ENCODE assay signal across 1 cellular context in the genomic region with DNA sequence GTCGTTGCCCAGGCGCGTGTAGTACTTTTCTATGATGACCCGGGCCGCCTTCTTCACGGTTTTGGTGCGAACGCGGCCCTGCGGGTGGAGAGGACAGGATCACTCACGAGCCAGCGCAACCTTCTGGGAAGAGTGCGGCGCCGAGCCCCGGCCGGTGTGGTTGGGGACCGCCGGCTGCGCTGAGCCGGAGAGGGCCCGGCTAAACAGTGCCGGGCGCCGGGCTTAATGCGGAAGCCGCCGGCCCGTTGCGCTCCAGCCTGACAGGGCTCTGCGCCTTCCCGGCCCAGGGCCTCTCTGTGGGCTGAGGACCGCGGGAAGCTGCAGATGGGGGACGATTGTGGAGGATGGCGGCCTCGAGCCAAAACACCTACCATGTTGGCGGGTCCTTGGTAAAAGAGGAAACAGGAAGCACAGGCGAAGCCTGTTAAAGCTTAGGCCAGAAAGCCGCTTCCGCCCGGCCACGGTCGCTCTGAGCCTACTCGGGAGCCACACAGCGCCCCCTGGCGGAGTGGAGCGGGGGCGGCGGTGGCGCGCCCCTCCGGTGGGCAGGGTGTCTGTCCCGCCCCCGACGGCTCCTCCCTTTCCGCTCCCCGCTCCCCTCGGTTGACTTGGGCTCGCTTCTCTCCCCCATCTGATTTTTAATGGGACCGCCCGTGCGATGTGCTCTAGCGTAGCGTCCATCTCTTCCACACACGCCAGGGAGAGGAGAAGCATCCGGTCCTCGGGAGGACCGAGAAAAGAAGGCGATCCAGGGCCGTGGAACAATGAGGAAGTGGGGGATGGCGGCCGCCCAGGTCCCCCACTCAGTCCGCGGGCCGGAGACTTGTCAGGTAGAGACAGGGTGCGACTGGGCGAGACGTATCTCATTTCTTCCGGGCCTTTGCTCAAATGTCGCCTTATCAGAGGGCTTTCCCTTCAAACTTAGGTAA.
TF ChIP-seq lines count a peak whose summit lies in the region.

A gene (minus strand): TSS at position 403 of the 929 bp plus-strand sequence. CDS start 29 bp downstream, at position 374.

TF ChIP-seq in HepG2, 621 proteins besides CTCF, POLR2A, EP300 and RAD21 (continued from another document and continues in another):
- TF ChIP-seq HES4 (CRISPR knock-in tag; IDR thresholded peaks at IDR 0.05; ENCODE audit: borderline replicate concordance) (no peak), ZMYM2 (CRISPR knock-in tag; IDR thresholded peaks at IDR 0.05) (peak; percentile 53; the same call in 1 of the 2 replicates), MEF2D (CRISPR knock-in tag; IDR thresholded peaks at IDR 0.05) (0 out of 2 replicates have a peak, but pooled peaks have one; percentile 22), SPEN (CRISPR knock-in tag; IDR thresholded peaks at IDR 0.05; ENCODE audit: low read depth) (peak; percentile 100), NFRKB (IDR thresholded peaks at IDR 0.05) (no peak), RORA (CRISPR knock-in tag; IDR thresholded peaks at IDR 0.05) (no peak), NFYB (CRISPR knock-in tag; IDR thresholded peaks at IDR 0.05) (peak; percentile 31), DNMT1 (CRISPR knock-in tag; IDR thresholded peaks at IDR 0.05) (peak; percentile 84; the same call in 1 of the 2 replicates), NFE2L1 (CRISPR knock-in tag; IDR thresholded peaks at IDR 0.05; ENCODE audit: borderline replicate concordance) (no peak), ZNF772 (CRISPR knock-in tag; IDR thresholded peaks at IDR 0.05) (peak; percentile 66; the same call in 1 of the 2 replicates), EED (CRISPR knock-in tag; IDR thresholded peaks at IDR 0.05) (peak; percentile 73), YEATS4 (CRISPR knock-in tag; IDR thresholded peaks at IDR 0.05; ENCODE audit: borderline replicate concordance) (peak; percentile 96), HMG20B (CRISPR knock-in tag; conservative IDR thresholded peaks at IDR 0.05) (no peak), ZSCAN31 (CRISPR knock-in tag; IDR thresholded peaks at IDR 0.05; ENCODE audit: low read depth) (peak; percentile 77; the same call in 1 of the 2 replicates), ZNF460 (CRISPR knock-in tag; IDR thresholded peaks at IDR 0.05; ENCODE audit: borderline replicate concordance) (no peak; the same call in 1 of the 2 replicates), NCOA2 (CRISPR knock-in tag; IDR thresholded peaks at IDR 0.05) (peak; percentile 39; the same call in 1 of the 2 replicates), TOPORS (CRISPR knock-in tag; IDR thresholded peaks at IDR 0.05) (0 out of 2 replicates have a peak, but pooled peaks have one; percentile 59), RARG (CRISPR knock-in tag; IDR thresholded peaks at IDR 0.05; ENCODE audit: low read depth) (no peak), ZNF329 (CRISPR knock-in tag; IDR thresholded peaks at IDR 0.05; ENCODE audit: low read depth) (peak; percentile 69; the same call in 1 of the 2 replicates), SRSF4 (IDR thresholded peaks at IDR 0.05; ENCODE audit: low read depth, low read length, poor library complexity, severe bottlenecking) (no peak), ZNF263 (CRISPR knock-in tag; IDR thresholded peaks at IDR 0.05) (0 out of 2 replicates have a peak, but pooled peaks have one; percentile 48), FOXM1 (CRISPR knock-in tag; IDR thresholded peaks at IDR 0.05) (no peak), ZNF768 (CRISPR knock-in tag; IDR thresholded peaks at IDR 0.05) (no peak; the same call in 1 of the 2 replicates)
- TF ChIP-seq, protein P1, sequence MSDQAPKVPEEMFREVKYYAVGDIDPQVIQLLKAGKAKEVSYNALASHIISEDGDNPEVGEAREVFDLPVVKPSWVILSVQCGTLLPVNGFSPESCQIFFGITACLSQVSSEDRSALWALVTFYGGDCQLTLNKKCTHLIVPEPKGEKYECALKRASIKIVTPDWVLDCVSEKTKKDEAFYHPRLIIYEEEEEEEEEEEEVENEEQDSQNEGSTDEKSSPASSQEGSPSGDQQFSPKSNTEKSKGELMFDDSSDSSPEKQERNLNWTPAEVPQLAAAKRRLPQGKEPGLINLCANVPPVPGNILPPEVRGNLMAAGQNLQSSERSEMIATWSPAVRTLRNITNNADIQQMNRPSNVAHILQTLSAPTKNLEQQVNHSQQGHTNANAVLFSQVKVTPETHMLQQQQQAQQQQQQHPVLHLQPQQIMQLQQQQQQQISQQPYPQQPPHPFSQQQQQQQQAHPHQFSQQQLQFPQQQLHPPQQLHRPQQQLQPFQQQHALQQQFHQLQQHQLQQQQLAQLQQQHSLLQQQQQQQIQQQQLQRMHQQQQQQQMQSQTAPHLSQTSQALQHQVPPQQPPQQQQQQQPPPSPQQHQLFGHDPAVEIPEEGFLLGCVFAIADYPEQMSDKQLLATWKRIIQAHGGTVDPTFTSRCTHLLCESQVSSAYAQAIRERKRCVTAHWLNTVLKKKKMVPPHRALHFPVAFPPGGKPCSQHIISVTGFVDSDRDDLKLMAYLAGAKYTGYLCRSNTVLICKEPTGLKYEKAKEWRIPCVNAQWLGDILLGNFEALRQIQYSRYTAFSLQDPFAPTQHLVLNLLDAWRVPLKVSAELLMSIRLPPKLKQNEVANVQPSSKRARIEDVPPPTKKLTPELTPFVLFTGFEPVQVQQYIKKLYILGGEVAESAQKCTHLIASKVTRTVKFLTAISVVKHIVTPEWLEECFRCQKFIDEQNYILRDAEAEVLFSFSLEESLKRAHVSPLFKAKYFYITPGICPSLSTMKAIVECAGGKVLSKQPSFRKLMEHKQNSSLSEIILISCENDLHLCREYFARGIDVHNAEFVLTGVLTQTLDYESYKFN (CRISPR knock-in tag; conservative IDR thresholded peaks at IDR 0.05) = 0 out of 2 replicates have a peak, but pooled peaks have one; percentile 44
- TF ChIP-seq, protein P2, sequence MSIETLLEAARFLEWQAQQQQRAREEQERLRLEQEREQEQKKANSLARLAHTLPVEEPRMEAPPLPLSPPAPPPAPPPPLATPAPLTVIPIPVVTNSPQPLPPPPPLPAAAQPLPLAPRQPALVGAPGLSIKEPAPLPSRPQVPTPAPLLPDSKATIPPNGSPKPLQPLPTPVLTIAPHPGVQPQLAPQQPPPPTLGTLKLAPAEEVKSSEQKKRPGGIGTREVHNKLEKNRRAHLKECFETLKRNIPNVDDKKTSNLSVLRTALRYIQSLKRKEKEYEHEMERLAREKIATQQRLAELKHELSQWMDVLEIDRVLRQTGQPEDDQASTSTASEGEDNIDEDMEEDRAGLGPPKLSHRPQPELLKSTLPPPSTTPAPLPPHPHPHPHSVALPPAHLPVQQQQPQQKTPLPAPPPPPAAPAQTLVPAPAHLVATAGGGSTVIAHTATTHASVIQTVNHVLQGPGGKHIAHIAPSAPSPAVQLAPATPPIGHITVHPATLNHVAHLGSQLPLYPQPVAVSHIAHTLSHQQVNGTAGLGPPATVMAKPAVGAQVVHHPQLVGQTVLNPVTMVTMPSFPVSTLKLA (IDR thresholded peaks at IDR 0.05) = no peak
- TF ChIP-seq, protein P3, sequence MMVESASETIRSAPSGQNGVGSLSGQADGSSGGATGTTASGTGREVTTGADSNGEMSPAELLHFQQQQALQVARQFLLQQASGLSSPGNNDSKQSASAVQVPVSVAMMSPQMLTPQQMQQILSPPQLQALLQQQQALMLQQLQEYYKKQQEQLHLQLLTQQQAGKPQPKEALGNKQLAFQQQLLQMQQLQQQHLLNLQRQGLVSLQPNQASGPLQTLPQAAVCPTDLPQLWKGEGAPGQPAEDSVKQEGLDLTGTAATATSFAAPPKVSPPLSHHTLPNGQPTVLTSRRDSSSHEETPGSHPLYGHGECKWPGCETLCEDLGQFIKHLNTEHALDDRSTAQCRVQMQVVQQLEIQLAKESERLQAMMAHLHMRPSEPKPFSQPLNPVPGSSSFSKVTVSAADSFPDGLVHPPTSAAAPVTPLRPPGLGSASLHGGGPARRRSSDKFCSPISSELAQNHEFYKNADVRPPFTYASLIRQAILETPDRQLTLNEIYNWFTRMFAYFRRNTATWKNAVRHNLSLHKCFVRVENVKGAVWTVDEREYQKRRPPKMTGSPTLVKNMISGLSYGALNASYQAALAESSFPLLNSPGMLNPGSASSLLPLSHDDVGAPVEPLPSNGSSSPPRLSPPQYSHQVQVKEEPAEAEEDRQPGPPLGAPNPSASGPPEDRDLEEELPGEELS (CRISPR knock-in tag; IDR thresholded peaks at IDR 0.05) = peak; percentile 72; the same call in 1 of the 2 replicates
- TF ChIP-seq, protein P4, sequence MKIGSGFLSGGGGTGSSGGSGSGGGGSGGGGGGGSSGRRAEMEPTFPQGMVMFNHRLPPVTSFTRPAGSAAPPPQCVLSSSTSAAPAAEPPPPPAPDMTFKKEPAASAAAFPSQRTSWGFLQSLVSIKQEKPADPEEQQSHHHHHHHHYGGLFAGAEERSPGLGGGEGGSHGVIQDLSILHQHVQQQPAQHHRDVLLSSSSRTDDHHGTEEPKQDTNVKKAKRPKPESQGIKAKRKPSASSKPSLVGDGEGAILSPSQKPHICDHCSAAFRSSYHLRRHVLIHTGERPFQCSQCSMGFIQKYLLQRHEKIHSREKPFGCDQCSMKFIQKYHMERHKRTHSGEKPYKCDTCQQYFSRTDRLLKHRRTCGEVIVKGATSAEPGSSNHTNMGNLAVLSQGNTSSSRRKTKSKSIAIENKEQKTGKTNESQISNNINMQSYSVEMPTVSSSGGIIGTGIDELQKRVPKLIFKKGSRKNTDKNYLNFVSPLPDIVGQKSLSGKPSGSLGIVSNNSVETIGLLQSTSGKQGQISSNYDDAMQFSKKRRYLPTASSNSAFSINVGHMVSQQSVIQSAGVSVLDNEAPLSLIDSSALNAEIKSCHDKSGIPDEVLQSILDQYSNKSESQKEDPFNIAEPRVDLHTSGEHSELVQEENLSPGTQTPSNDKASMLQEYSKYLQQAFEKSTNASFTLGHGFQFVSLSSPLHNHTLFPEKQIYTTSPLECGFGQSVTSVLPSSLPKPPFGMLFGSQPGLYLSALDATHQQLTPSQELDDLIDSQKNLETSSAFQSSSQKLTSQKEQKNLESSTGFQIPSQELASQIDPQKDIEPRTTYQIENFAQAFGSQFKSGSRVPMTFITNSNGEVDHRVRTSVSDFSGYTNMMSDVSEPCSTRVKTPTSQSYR (CRISPR knock-in tag; IDR thresholded peaks at IDR 0.05; ENCODE audit: borderline replicate concordance) = peak; percentile 47; the same call in 1 of the 2 replicates
- TF ChIP-seq, protein P5, sequence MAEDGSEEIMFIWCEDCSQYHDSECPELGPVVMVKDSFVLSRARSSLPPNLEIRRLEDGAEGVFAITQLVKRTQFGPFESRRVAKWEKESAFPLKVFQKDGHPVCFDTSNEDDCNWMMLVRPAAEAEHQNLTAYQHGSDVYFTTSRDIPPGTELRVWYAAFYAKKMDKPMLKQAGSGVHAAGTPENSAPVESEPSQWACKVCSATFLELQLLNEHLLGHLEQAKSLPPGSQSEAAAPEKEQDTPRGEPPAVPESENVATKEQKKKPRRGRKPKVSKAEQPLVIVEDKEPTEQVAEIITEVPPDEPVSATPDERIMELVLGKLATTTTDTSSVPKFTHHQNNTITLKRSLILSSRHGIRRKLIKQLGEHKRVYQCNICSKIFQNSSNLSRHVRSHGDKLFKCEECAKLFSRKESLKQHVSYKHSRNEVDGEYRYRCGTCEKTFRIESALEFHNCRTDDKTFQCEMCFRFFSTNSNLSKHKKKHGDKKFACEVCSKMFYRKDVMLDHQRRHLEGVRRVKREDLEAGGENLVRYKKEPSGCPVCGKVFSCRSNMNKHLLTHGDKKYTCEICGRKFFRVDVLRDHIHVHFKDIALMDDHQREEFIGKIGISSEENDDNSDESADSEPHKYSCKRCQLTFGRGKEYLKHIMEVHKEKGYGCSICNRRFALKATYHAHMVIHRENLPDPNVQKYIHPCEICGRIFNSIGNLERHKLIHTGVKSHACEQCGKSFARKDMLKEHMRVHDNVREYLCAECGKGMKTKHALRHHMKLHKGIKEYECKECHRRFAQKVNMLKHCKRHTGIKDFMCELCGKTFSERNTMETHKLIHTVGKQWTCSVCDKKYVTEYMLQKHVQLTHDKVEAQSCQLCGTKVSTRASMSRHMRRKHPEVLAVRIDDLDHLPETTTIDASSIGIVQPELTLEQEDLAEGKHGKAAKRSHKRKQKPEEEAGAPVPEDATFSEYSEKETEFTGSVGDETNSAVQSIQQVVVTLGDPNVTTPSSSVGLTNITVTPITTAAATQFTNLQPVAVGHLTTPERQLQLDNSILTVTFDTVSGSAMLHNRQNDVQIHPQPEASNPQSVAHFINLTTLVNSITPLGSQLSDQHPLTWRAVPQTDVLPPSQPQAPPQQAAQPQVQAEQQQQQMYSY (CRISPR knock-in tag; IDR thresholded peaks at IDR 0.05) = peak; percentile 56
- TF ChIP-seq, protein P6, sequence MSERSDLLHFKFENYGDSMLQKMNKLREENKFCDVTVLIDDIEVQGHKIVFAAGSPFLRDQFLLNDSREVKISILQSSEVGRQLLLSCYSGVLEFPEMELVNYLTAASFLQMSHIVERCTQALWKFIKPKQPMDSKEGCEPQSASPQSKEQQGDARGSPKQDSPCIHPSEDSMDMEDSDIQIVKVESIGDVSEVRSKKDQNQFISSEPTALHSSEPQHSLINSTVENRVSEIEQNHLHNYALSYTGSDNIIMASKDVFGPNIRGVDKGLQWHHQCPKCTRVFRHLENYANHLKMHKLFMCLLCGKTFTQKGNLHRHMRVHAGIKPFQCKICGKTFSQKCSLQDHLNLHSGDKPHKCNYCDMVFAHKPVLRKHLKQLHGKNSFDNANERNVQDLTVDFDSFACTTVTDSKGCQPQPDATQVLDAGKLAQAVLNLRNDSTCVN (CRISPR knock-in tag; IDR thresholded peaks at IDR 0.05; ENCODE audit: borderline replicate concordance) = peak; percentile 54; the same call in 1 of the 2 replicates
- TF ChIP-seq, protein P7, sequence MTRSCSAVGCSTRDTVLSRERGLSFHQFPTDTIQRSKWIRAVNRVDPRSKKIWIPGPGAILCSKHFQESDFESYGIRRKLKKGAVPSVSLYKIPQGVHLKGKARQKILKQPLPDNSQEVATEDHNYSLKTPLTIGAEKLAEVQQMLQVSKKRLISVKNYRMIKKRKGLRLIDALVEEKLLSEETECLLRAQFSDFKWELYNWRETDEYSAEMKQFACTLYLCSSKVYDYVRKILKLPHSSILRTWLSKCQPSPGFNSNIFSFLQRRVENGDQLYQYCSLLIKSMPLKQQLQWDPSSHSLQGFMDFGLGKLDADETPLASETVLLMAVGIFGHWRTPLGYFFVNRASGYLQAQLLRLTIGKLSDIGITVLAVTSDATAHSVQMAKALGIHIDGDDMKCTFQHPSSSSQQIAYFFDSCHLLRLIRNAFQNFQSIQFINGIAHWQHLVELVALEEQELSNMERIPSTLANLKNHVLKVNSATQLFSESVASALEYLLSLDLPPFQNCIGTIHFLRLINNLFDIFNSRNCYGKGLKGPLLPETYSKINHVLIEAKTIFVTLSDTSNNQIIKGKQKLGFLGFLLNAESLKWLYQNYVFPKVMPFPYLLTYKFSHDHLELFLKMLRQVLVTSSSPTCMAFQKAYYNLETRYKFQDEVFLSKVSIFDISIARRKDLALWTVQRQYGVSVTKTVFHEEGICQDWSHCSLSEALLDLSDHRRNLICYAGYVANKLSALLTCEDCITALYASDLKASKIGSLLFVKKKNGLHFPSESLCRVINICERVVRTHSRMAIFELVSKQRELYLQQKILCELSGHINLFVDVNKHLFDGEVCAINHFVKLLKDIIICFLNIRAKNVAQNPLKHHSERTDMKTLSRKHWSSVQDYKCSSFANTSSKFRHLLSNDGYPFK (CRISPR knock-in tag; IDR thresholded peaks at IDR 0.05; ENCODE audit: borderline replicate concordance) = peak; percentile 80; the same call in 1 of the 2 replicates
- TF ChIP-seq, protein P8, sequence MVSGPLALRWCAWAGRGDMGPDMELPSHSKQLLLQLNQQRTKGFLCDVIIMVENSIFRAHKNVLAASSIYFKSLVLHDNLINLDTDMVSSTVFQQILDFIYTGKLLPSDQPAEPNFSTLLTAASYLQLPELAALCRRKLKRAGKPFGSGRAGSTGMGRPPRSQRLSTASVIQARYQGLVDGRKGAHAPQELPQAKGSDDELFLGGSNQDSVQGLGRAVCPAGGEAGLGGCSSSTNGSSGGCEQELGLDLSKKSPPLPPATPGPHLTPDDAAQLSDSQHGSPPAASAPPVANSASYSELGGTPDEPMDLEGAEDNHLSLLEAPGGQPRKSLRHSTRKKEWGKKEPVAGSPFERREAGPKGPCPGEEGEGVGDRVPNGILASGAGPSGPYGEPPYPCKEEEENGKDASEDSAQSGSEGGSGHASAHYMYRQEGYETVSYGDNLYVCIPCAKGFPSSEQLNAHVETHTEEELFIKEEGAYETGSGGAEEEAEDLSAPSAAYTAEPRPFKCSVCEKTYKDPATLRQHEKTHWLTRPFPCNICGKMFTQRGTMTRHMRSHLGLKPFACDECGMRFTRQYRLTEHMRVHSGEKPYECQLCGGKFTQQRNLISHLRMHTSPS (CRISPR knock-in tag; IDR thresholded peaks at IDR 0.05; ENCODE audit: low read depth) = no peak
